1 cellular context compared by ENCODE assay signal in the genomic region with DNA sequence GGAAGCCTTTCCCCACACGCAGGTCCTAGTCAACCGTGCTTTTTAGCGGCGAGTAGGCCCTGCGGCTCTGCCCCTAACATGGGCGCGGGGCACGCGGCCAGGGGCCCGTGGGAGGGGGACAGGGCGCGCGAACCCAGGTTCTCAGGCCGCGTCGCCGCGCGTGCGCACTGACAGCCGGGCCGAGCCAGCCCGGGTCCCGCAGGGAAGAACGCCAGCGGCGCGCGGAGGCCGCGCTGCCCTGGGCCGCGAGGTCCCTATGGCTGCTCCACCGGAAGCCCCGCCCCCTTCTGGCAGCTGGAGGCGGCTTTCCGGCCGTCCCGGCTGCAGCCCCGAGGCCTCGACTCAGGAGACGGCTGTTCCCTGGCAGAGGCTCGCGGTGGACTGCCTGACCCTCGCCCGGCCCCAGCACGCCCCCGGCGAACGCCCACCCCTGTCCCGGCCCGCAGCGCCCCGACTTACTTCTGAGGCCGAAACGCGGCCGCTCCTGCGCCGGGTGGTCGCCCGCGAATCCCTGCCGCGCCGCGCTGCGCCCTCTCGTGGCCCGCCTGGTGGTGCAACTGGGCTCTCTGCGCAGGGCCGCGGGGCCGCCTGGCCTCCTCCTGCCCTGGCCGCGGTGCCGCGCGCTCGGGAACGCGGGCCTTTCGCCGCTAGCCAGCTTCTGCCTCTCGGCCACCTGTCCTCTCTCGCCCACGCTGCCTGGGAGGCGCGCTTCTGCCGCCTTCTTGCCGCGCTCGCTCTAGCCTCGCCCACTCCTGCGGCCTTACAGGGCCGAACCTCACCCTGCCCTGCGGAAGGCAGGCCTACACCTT.
A peak's percentile ranks its signal among the peaks of the same experiment; 100 is the strongest.
TF ChIP-seq lines count a peak whose summit lies in the region.

No MANE protein-coding gene starts in this region.

TF ChIP-seq in K562, 482 proteins besides CTCF, POLR2A, EP300 and RAD21 (continued from another document and continues in another):
- TF ChIP-seq, protein P1, sequence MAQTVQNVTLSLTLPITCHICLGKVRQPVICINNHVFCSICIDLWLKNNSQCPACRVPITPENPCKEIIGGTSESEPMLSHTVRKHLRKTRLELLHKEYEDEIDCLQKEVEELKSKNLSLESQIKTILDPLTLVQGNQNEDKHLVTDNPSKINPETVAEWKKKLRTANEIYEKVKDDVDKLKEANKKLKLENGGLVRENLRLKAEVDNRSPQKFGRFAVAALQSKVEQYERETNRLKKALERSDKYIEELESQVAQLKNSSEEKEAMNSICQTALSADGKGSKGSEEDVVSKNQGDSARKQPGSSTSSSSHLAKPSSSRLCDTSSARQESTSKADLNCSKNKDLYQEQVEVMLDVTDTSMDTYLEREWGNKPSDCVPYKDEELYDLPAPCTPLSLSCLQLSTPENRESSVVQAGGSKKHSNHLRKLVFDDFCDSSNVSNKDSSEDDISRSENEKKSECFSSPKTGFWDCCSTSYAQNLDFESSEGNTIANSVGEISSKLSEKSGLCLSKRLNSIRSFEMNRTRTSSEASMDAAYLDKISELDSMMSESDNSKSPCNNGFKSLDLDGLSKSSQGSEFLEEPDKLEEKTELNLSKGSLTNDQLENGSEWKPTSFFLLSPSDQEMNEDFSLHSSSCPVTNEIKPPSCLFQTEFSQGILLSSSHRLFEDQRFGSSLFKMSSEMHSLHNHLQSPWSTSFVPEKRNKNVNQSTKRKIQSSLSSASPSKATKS (CRISPR knock-in tag; IDR thresholded peaks at IDR 0.05), result 0 out of 2 replicates have a peak, but pooled peaks have one; percentile 22
- no peak for TF ChIP-seq MAFG (tag; conservative IDR thresholded peaks at IDR 0.05)
- TF ChIP-seq SIN3A (IDR thresholded peaks at IDR 0.05; ENCODE audit: borderline replicate concordance in 2 of 2, control insufficient read depth in 1 of 2, low read depth in 2 of 2, low read length in 2 of 2), result peak; percentile 53 to 62; a peak in 2 of 4 replicates
- peak; percentile 98 for TF ChIP-seq NR3C1 (CRISPR knock-in tag; IDR thresholded peaks at IDR 0.05)
- TF ChIP-seq ELF4 (CRISPR knock-in tag; IDR thresholded peaks at IDR 0.05), result no peak; the same call in 1 of the 2 replicates
- TF ChIP-seq, protein P2, sequence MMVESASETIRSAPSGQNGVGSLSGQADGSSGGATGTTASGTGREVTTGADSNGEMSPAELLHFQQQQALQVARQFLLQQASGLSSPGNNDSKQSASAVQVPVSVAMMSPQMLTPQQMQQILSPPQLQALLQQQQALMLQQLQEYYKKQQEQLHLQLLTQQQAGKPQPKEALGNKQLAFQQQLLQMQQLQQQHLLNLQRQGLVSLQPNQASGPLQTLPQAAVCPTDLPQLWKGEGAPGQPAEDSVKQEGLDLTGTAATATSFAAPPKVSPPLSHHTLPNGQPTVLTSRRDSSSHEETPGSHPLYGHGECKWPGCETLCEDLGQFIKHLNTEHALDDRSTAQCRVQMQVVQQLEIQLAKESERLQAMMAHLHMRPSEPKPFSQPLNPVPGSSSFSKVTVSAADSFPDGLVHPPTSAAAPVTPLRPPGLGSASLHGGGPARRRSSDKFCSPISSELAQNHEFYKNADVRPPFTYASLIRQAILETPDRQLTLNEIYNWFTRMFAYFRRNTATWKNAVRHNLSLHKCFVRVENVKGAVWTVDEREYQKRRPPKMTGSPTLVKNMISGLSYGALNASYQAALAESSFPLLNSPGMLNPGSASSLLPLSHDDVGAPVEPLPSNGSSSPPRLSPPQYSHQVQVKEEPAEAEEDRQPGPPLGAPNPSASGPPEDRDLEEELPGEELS (CRISPR knock-in tag; IDR thresholded peaks at IDR 0.05; ENCODE audit: borderline replicate concordance), result peak; percentile 98
- TF ChIP-seq NFIX (CRISPR knock-in tag; IDR thresholded peaks at IDR 0.05; ENCODE audit: low read depth), result no peak
- TF ChIP-seq, protein P3, sequence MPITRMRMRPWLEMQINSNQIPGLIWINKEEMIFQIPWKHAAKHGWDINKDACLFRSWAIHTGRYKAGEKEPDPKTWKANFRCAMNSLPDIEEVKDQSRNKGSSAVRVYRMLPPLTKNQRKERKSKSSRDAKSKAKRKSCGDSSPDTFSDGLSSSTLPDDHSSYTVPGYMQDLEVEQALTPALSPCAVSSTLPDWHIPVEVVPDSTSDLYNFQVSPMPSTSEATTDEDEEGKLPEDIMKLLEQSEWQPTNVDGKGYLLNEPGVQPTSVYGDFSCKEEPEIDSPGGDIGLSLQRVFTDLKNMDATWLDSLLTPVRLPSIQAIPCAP (CRISPR knock-in tag; IDR thresholded peaks at IDR 0.05; ENCODE audit: borderline replicate concordance), result peak; percentile 85; the same call in 1 of the 2 replicates
- TF ChIP-seq POLR2B (IDR thresholded peaks at IDR 0.05; ENCODE audit: low read depth, partially characterized antibody), result peak; percentile 54
- peak; percentile 86 for TF ChIP-seq SMAD4 (CRISPR knock-in tag; conservative IDR thresholded peaks at IDR 0.05)
- TF ChIP-seq TBL1XR1 (IDR thresholded peaks at IDR 0.05; ENCODE audit: low read length in 2 of 2), result peak in 1 of 2 experiments; percentile 4; a peak in 1 of 4 replicates
- TF ChIP-seq NFRKB (IDR thresholded peaks at IDR 0.05; ENCODE audit: low read depth), result peak; percentile 86; the same call in 1 of the 2 replicates
- TF ChIP-seq ZNF174 (CRISPR knock-in tag; IDR thresholded peaks at IDR 0.05), result no peak
- peak; percentile 2 for TF ChIP-seq CHD4 (IDR thresholded peaks at IDR 0.05; ENCODE audit: insufficient read depth, insufficient replicate concordance, low read depth, low read length, poor library complexity, severe bottlenecking)
- peak in 1 of 2 experiments; percentile 1; a peak in 1 of 4 replicates for TF ChIP-seq RCOR1 (IDR thresholded peaks at IDR 0.05; ENCODE audit: borderline replicate concordance in 1 of 2, low read depth in 2 of 2, low read length in 2 of 2)
- TF ChIP-seq, protein P4, sequence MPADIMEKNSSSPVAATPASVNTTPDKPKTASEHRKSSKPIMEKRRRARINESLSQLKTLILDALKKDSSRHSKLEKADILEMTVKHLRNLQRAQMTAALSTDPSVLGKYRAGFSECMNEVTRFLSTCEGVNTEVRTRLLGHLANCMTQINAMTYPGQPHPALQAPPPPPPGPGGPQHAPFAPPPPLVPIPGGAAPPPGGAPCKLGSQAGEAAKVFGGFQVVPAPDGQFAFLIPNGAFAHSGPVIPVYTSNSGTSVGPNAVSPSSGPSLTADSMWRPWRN (IDR thresholded peaks at IDR 0.05; ENCODE audit: low read depth), result no peak
- TF ChIP-seq ILK (tag; IDR thresholded peaks at IDR 0.05; ENCODE audit: borderline replicate concordance, low read depth), result no peak
- TF ChIP-seq TAF9B (IDR thresholded peaks at IDR 0.05; ENCODE audit: partially characterized antibody), result no peak
- no peak for TF ChIP-seq KLF6 (CRISPR knock-in tag; IDR thresholded peaks at IDR 0.05; ENCODE audit: borderline replicate concordance)
- no peak for TF ChIP-seq XRCC4 (IDR thresholded peaks at IDR 0.05; ENCODE audit: extremely low read depth, insufficient read depth, insufficient read length)
- TF ChIP-seq, protein P5, sequence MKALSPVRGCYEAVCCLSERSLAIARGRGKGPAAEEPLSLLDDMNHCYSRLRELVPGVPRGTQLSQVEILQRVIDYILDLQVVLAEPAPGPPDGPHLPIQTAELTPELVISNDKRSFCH (CRISPR knock-in tag; IDR thresholded peaks at IDR 0.05), result no peak
- TF ChIP-seq, protein P5 (tag; IDR thresholded peaks at IDR 0.05), result peak; percentile 88
- TF ChIP-seq MTA1 (IDR thresholded peaks at IDR 0.05; ENCODE audit: borderline replicate concordance), result no peak
- no peak for TF ChIP-seq SREBF1 (IDR thresholded peaks at IDR 0.05; ENCODE audit: borderline replicate concordance, low read depth, low read length)
- peak; percentile 40 for TF ChIP-seq TBP (optimal IDR thresholded peaks at IDR 0.05; ENCODE audit: low read depth, low read length)
- TF ChIP-seq RBM39 (optimal IDR thresholded peaks at IDR 0.05; ENCODE audit: low read depth, low read length), result no peak
- no peak for TF ChIP-seq TOE1 (IDR thresholded peaks at IDR 0.05; ENCODE audit: borderline replicate concordance)
- peak; percentile 52; the same call in 1 of the 2 replicates for TF ChIP-seq TOE1 (CRISPR knock-in tag; IDR thresholded peaks at IDR 0.05; ENCODE audit: borderline replicate concordance, low read depth)
- TF ChIP-seq POU5F1 (IDR thresholded peaks at IDR 0.05; ENCODE audit: borderline replicate concordance, low read depth, low read length, partially characterized antibody), result no peak
- no peak for TF ChIP-seq PURB (CRISPR knock-in tag; IDR thresholded peaks at IDR 0.05; ENCODE audit: low read depth)
- TF ChIP-seq CXXC5 (CRISPR knock-in tag; IDR thresholded peaks at IDR 0.05), result peak; percentile 95
- TF ChIP-seq HNRNPK (IDR thresholded peaks at IDR 0.05; ENCODE audit: low read depth, low read length, poor library complexity, severe bottlenecking), result peak; percentile 80
- TF ChIP-seq, protein P6, sequence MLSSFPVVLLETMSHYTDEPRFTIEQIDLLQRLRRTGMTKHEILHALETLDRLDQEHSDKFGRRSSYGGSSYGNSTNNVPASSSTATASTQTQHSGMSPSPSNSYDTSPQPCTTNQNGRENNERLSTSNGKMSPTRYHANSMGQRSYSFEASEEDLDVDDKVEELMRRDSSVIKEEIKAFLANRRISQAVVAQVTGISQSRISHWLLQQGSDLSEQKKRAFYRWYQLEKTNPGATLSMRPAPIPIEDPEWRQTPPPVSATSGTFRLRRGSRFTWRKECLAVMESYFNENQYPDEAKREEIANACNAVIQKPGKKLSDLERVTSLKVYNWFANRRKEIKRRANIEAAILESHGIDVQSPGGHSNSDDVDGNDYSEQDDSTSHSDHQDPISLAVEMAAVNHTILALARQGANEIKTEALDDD (IDR thresholded peaks at IDR 0.05), result no peak
- TF ChIP-seq NELFE (IDR thresholded peaks at IDR 0.05; ENCODE audit: insufficient read depth, insufficient read length), result no peak
- TF ChIP-seq NUFIP1 (IDR thresholded peaks at IDR 0.05; ENCODE audit: partially characterized antibody), result peak; percentile 48
- no peak for TF ChIP-seq NCOA4 (IDR thresholded peaks at IDR 0.05; ENCODE audit: partially characterized antibody)
- TF ChIP-seq RFX1 (IDR thresholded peaks at IDR 0.05), result no peak
- no peak for TF ChIP-seq ZNF75A (CRISPR knock-in tag; IDR thresholded peaks at IDR 0.05)
- TF ChIP-seq MTF1 (CRISPR knock-in tag; IDR thresholded peaks at IDR 0.05; ENCODE audit: borderline replicate concordance), result no peak
- TF ChIP-seq RHOXF2B (CRISPR knock-in tag; conservative IDR thresholded peaks at IDR 0.05), result 0 out of 2 replicates have a peak, but pooled peaks have one; percentile 6
- TF ChIP-seq ZNF707 (CRISPR knock-in tag; conservative IDR thresholded peaks at IDR 0.05), result no peak
- TF ChIP-seq, protein P7, sequence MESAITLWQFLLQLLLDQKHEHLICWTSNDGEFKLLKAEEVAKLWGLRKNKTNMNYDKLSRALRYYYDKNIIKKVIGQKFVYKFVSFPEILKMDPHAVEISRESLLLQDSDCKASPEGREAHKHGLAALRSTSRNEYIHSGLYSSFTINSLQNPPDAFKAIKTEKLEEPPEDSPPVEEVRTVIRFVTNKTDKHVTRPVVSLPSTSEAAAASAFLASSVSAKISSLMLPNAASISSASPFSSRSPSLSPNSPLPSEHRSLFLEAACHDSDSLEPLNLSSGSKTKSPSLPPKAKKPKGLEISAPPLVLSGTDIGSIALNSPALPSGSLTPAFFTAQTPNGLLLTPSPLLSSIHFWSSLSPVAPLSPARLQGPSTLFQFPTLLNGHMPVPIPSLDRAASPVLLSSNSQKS (CRISPR knock-in tag; IDR thresholded peaks at IDR 0.05), result no peak
- no peak for TF ChIP-seq PCBP1 (IDR thresholded peaks at IDR 0.05; ENCODE audit: low read depth, low read length, poor library complexity, severe bottlenecking)
- TF ChIP-seq DMBX1 (CRISPR knock-in tag; IDR thresholded peaks at IDR 0.05; ENCODE audit: borderline replicate concordance), result peak; percentile 77
- TF ChIP-seq C11orf30 (IDR thresholded peaks at IDR 0.05; ENCODE audit: low read depth), result peak; percentile 46; the same call in 1 of the 2 replicates
- peak; percentile 90 for TF ChIP-seq U2AF1 (optimal IDR thresholded peaks at IDR 0.05; ENCODE audit: low read depth, low read length)
- TF ChIP-seq FOXP1 (CRISPR knock-in tag; IDR thresholded peaks at IDR 0.05), result peak; percentile 88
- peak; percentile 95 for TF ChIP-seq IRF2 (CRISPR knock-in tag; IDR thresholded peaks at IDR 0.05)
- no peak for TF ChIP-seq ZNF274 (IDR thresholded peaks at IDR 0.05; ENCODE audit: borderline replicate concordance, low read depth, low read length)
- TF ChIP-seq ZNF311 (CRISPR knock-in tag; IDR thresholded peaks at IDR 0.05), result no peak
- no peak for TF ChIP-seq CBX8 (IDR thresholded peaks at IDR 0.05; ENCODE audit: borderline replicate concordance, extremely low read depth, low read depth, low read length, poor library complexity, severe bottlenecking)
- TF ChIP-seq ZBTB7A (IDR thresholded peaks at IDR 0.05; ENCODE audit: borderline replicate concordance, control insufficient read depth, low read depth, low read length), result peak; percentile 91
- TF ChIP-seq SRSF9 (IDR thresholded peaks at IDR 0.05; ENCODE audit: borderline replicate concordance, low read depth, low read length), result no peak
- TF ChIP-seq, protein P8, sequence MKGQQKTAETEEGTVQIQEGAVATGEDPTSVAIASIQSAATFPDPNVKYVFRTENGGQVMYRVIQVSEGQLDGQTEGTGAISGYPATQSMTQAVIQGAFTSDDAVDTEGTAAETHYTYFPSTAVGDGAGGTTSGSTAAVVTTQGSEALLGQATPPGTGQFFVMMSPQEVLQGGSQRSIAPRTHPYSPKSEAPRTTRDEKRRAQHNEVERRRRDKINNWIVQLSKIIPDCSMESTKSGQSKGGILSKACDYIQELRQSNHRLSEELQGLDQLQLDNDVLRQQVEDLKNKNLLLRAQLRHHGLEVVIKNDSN (CRISPR knock-in tag; IDR thresholded peaks at IDR 0.05), result no peak; the same call in 1 of the 2 replicates
- peak; percentile 48 for TF ChIP-seq TCF3 (CRISPR knock-in tag; IDR thresholded peaks at IDR 0.05)
- no peak for TF ChIP-seq SRSF1 (IDR thresholded peaks at IDR 0.05; ENCODE audit: low read depth, low read length)
- peak; percentile 42; the same call in 1 of the 2 replicates for TF ChIP-seq MBD2 (IDR thresholded peaks at IDR 0.05; ENCODE audit: borderline replicate concordance, low read depth)
- no peak for TF ChIP-seq ZNF143 (CRISPR knock-in tag; IDR thresholded peaks at IDR 0.05)
- TF ChIP-seq GTF2F1 (IDR thresholded peaks at IDR 0.05; ENCODE audit: low read depth, low read length), result 0 out of 2 replicates have a peak, but pooled peaks have one; percentile 18
- TF ChIP-seq MAZ (CRISPR knock-in tag; conservative IDR thresholded peaks at IDR 0.05 in 1 of 2, IDR thresholded peaks at IDR 0.05 in 1 of 2), result peak; percentile 77 to 89
- TF ChIP-seq U2AF2 (optimal IDR thresholded peaks at IDR 0.05; ENCODE audit: low read depth, low read length), result no peak
- TF ChIP-seq SRSF7 (optimal IDR thresholded peaks at IDR 0.05; ENCODE audit: low read depth, low read length), result no peak
- TF ChIP-seq RUNX1 (IDR thresholded peaks at IDR 0.05; ENCODE audit: low read depth), result 0 out of 2 replicates have a peak, but pooled peaks have one; percentile 56
